8 cellular contexts compared by ENCODE assay signal in the genomic region with DNA sequence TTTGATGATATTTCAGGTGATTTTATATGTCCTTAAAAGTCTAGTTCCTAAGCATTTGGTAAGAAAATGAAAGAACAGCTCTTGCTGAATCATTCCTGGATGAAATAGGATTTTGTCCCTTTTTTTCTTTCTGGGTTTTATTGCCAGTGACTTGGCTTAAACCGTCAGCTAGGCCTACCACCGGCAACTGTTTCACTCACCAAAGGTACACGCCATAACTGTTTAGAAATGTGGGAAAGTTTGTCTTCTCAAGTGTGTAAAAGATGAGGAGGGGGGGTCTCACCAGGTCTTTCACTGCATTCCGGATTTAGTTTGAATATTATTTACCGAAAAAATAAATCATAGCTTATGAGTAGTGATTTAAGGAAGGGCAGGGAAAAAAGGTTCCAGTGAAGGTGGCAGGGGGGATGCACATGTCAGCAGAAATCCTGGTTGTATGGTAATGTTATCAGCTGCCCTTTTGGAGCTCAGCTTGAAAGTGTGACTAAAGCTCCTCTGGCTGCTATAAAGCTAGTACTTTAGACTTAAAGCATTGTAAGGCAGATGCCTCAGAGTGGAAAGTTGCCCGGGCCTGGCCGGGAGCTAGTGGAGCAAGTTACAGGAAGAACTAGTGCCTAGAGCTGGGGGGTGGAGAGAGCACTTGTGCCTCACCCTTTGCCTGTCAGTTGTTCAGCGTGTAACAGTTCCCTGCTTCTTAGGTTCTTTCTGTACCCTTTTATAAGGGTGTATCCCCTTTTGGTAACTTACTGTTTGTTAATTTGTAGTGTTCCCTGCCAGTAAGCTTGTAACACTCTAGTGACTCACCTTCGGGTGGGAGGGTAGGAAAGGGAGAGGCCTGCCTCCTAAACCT. TPM values are rescaled to one million over a fixed set of nuclear protein-coding genes. Genes with fewer than 3 reads are reported as not detected.
DNase-seq lines count a peak whose midpoint lies in the region; ATAC-seq and TF ChIP-seq lines count a peak whose summit lies in the region.

No MANE protein-coding gene starts in this region.

- peaks cover 45% of the 10 kb centered on the region for H3K4me1 ChIP-seq in BLaER1
- H3K4me1 ChIP-seq in HUES64 (ENCODE audit: insufficient read depth, low read length), result peaks cover 70% of the 10 kb centered on the region

- H3K9me3 ChIP-seq in BLaER1, result no peaks in the 10 kb centered on the region
- H3K9me3 ChIP-seq in HUES64 (ENCODE audit: insufficient read depth, low read depth, low read length), result no peaks in the 10 kb centered on the region

- ATAC-seq in HG02642 (IDR thresholded peaks at IDR 0.05; ENCODE audit: poor library complexity, unreplicated experiment), result no peak

- DNase-seq in activated CD4-positive, alpha-beta T cell treated with anti-CD3 and anti-CD28 coated beads, Interleukin-2, amount 50 U/mL, for 1 hour, result peak; percentile 44
- DNase-seq in erythroblast (lab: John Stamatoyannopoulos, UW) (peak; percentile 24 to 35), myocyte (ENCODE audit: low read depth) (peak; percentile 76), superior temporal gyrus (ENCODE audit: extremely low spot score) (peak; percentile 79), SKM-1 (lab: John Stamatoyannopoulos, UW; ENCODE audit: unreplicated experiment) (no peak)

- H3K27ac ChIP-seq in BLaER1 (no peak overlapping the region), HUES64 (ENCODE audit: low read depth, low read length) (peak overlapping the region; percentile 47)

- H3K4me3 ChIP-seq in BLaER1 (no peak overlapping the region), HUES64 (ENCODE audit: low read length) (peak overlapping the region; percentile 77; the same call in 1 of the 2 replicates)

- H3K9ac ChIP-seq in BLaER1 (peak overlapping the region; percentile 92), HUES64 (ENCODE audit: low read depth, low read length) (peak overlapping the region; percentile 20; the same call in 1 of the 2 replicates)

- WGBS in HUES64, result 46% methylated on average over 9 of the region's 9 CpGs

- peak; percentile 15 for TF ChIP-seq POLR2A in erythroblast (IDR thresholded peaks at IDR 0.05; ENCODE audit: low read length)

- H3K27me3 ChIP-seq in BLaER1 (0 out of 2 replicates have a peak, but pooled peaks cover 5% of the 10 kb centered on the region), HUES64 (ENCODE audit: insufficient read depth, low read length) (peaks cover 11% of the 10 kb centered on the region)

- peaks cover 74% of the 10 kb centered on the region for H4K20me1 ChIP-seq in BLaER1

- H3K36me3 ChIP-seq in BLaER1, result peaks cover 22% of the 10 kb centered on the region; the same call in 1 of the 2 replicates
- no peaks in the 10 kb centered on the region for H3K36me3 ChIP-seq in HUES64 (ENCODE audit: insufficient read depth, low read length)

- peak overlapping the region; percentile 99 for H3K4me2 ChIP-seq in BLaER1

RNA-seq across cellular contexts. Expression of a gene that starts 3.1 kb away (rescaled TPM):
- polyA plus RNA-seq in HUES64 (2013, experiment 1 of 2), result 203 TPM
- 200 TPM for polyA plus RNA-seq in HUES64 (2013, experiment 2 of 2)
- total RNA-seq in myocyte, result 235 and 302 TPM in 2 replicates
- 275 TPM for polyA plus RNA-seq in myocyte (2012)
